In genomic region chr12:96502477-96502876, GRCh38 we compare ENCODE assay signal across 8 cellular contexts. TPM values are rescaled to one million over a fixed set of nuclear protein-coding genes. Genes with fewer than 3 reads are reported as not detected.
A peak's percentile ranks its signal among the peaks of the same experiment; 100 is the strongest.
DNase-seq lines count a peak whose midpoint lies in the region; ATAC-seq, FAIRE-seq and TF ChIP-seq lines count a peak whose summit lies in the region.

No MANE protein-coding gene starts in this region.

- H3K79me2 ChIP-seq in GM23338 (replicated peaks; ENCODE audit: insufficient read depth) (no peaks in the 10 kb centered on the region), PC-3 (ENCODE audit: low read length) (no peaks in the 10 kb centered on the region), keratinocyte (ENCODE audit: control insufficient read depth, insufficient read depth, low read length) (no peaks in the 10 kb centered on the region)

- no peak overlapping the region for H3K27ac Mint-ChIP-seq in GM23338

- TF ChIP-seq CTCF in GM23338 (conservative IDR thresholded peaks at IDR 0.05; ENCODE audit: low read depth in 2 of 2) = no peak
- TF ChIP-seq CTCF in PC-3 (conservative IDR thresholded peaks at IDR 0.05; ENCODE audit: low read depth, low read length) = no peak
- TF ChIP-seq CTCF in keratinocyte (optimal IDR thresholded peaks at IDR 0.05 in 1 of 3, IDR thresholded peaks at IDR 0.05 in 1 of 3, conservative IDR thresholded peaks at IDR 0.05 in 1 of 3; ENCODE audit: extremely low read depth in 1 of 3, insufficient read depth in 2 of 3, low read length in 3 of 3) = no peak
- no peak for TF ChIP-seq CTCF in GM13976 (IDR thresholded peaks at IDR 0.05; ENCODE audit: borderline replicate concordance, control extremely low read depth, extremely low read depth, insufficient read depth, missing control alignments)

- intact Hi-C loops in PC-3 (cut with micrococcal nuclease) = loop anchor here (5.0 kb wide), 1 partner anchor 55 kb away; no protein-coding TSS in a partner anchor

- H3K9ac ChIP-seq in PC-3 (ENCODE audit: low read length) (no peak overlapping the region), keratinocyte (ENCODE audit: control insufficient read depth, extremely low read depth, insufficient read depth, low read length) (no peak overlapping the region)

- no peaks in the 10 kb centered on the region for H3F3A ChIP-seq in GM23338 (replicated peaks; ENCODE audit: low read depth)
- H3F3A ChIP-seq in PC-3 (ENCODE audit: low read length, unreplicated experiment) = no peaks in the 10 kb centered on the region

- no peak overlapping the region for H3K27ac ChIP-seq in GM23338 (ENCODE audit: low read depth)
- H3K27ac ChIP-seq in PC-3 (ENCODE audit: low read length) = no peak overlapping the region
- no peak overlapping the region for H3K27ac ChIP-seq in keratinocyte (ENCODE audit: control insufficient read depth, insufficient read depth, low read length)

- DNase-seq in GM23338 (ENCODE audit: low spot score) (peak; percentile 21), PC-3 (peak; percentile 32), keratinocyte (ENCODE audit: low read depth, low spot score) (no peak), MV-4-11 (lab: John Stamatoyannopoulos, UW) (no peak), NCI-H2196 treated with DMSO at 0.1 percent for 48 hours (lab: John Stamatoyannopoulos, UW; ENCODE audit: unreplicated experiment) (no peak), NCI-H226 (no peak), GM13976 (ENCODE audit: low spot score) (no peak)

- H3K4me1 ChIP-seq in GM23338 (ENCODE audit: insufficient read depth) = no peaks in the 10 kb centered on the region
- peaks cover 27% of the 10 kb centered on the region for H3K4me1 ChIP-seq in PC-3 (ENCODE audit: insufficient read depth, low read length)
- peaks cover 28% of the 10 kb centered on the region for H3K4me1 ChIP-seq in keratinocyte (ENCODE audit: control insufficient read depth, extremely low read depth, insufficient read depth, low read length)

- H4K20me1 ChIP-seq in GM23338 (replicated peaks; ENCODE audit: insufficient read depth) = no peaks in the 10 kb centered on the region
- no peaks in the 10 kb centered on the region for H4K20me1 ChIP-seq in PC-3 (ENCODE audit: low read length)
- no peaks in the 10 kb centered on the region for H4K20me1 ChIP-seq in keratinocyte (ENCODE audit: control insufficient read depth, extremely low read depth, insufficient read depth, low read length)

- H3K9me3 ChIP-seq in PC-3 (ENCODE audit: low read length) = no peaks in the 10 kb centered on the region
- H3K9me3 ChIP-seq in keratinocyte (ENCODE audit: control insufficient read depth, low read depth, low read length) = no peaks in the 10 kb centered on the region

- H2AFZ ChIP-seq in GM23338 (peak overlapping the region; percentile 88; the same call in 1 of the 2 replicates), PC-3 (ENCODE audit: low read length) (no peak overlapping the region), keratinocyte (ENCODE audit: control insufficient read depth, low read length) (peak overlapping the region; percentile 24)

- BruUV-seq in PC-3 (replicated peaks; lab: Mats Ljungman, UMichigan) = no TSS peak

- FAIRE-seq in keratinocyte (lab: Jason Lieb, UNC) = no peak

- no peaks in the 10 kb centered on the region for H3K9me3 Mint-ChIP-seq in GM23338

- peaks cover 10% of the 10 kb centered on the region for H3K9me2 ChIP-seq in GM23338 (ENCODE audit: insufficient read depth)
- H3K9me2 ChIP-seq in PC-3 (replicated peaks; ENCODE audit: low read length) = no peaks in the 10 kb centered on the region

- in situ Hi-C loops in GM13976 (cut with MboI; ENCODE audit: low sequenced_read_pairs, unreplicated experiment) = loop anchor here (25.0 kb wide), 1 partner anchor 290 kb away; no protein-coding TSS in a partner anchor

- H3K4me2 ChIP-seq in GM23338 = no peak overlapping the region
- H3K4me2 ChIP-seq in PC-3 (ENCODE audit: low read length) = 0 out of 2 replicates have a peak overlapping the region, but pooled peaks have one; percentile 29
- H3K4me2 ChIP-seq in keratinocyte (ENCODE audit: control insufficient read depth, extremely low read depth, insufficient read depth, low read depth, low read length) = peak overlapping the region; percentile 42

- POLR2A ChIA-PET in PC-3 (lab: Charles Lee; ENCODE audit: unreplicated experiment) = no interaction called here

- CTCF ChIA-PET in PC-3 (lab: Charles Lee) = interaction anchor here (0.6 kb wide), 1 partner anchor 47 kb away, joined by 4 read pairs; no protein-coding TSS in a partner anchor

- no peak overlapping the region for H3K4me3 Mint-ChIP-seq in GM23338

- no peaks in the 10 kb centered on the region for H3K27me3 Mint-ChIP-seq in GM23338 (ENCODE audit: insufficient read depth, low read depth, poor library complexity)

- peaks cover 9% of the 10 kb centered on the region; the same call in 2 of the 3 replicates for H3K4me1 Mint-ChIP-seq in GM23338

- H3K36me3 Mint-ChIP-seq in GM23338 (ENCODE audit: low read depth) = peaks cover 2% of the 10 kb centered on the region; the same call in 1 of the 3 replicates

- no peak overlapping the region for H3K4me3 ChIP-seq in GM23338
- no peak overlapping the region for H3K4me3 ChIP-seq in PC-3 (ENCODE audit: low read length)
- no peak overlapping the region for H3K4me3 ChIP-seq in keratinocyte (ENCODE audit: control insufficient read depth in 2 of 3, extremely low read depth in 1 of 3, insufficient read depth in 2 of 3, low read depth in 1 of 3, low read length in 3 of 3)

- no peaks in the 10 kb centered on the region for H3K36me3 ChIP-seq in GM23338 (ENCODE audit: insufficient read depth)
- no peaks in the 10 kb centered on the region for H3K36me3 ChIP-seq in PC-3 (ENCODE audit: low read depth, low read length)
- no peaks in the 10 kb centered on the region for H3K36me3 ChIP-seq in keratinocyte (ENCODE audit: control insufficient read depth in 2 of 2, extremely low read depth in 1 of 2, insufficient read depth in 2 of 2, low read length in 2 of 2)

- peak; percentile 34 for ATAC-seq in GM18520 (IDR thresholded peaks at IDR 0.05; ENCODE audit: unreplicated experiment)
- ATAC-seq in GM23338 = no peak
- ATAC-seq in PC-3 = no peak

- H3K27me3 ChIP-seq in GM23338 (ENCODE audit: insufficient read depth) = no peaks in the 10 kb centered on the region
- no peaks in the 10 kb centered on the region for H3K27me3 ChIP-seq in PC-3 (ENCODE audit: low read length)
- no peaks in the 10 kb centered on the region for H3K27me3 ChIP-seq in keratinocyte (ENCODE audit: control insufficient read depth, extremely low read depth, insufficient read depth, low read length)

- no peaks in the 10 kb centered on the region for H3K9me1 ChIP-seq in keratinocyte (ENCODE audit: control insufficient read depth, extremely low read depth, insufficient read depth, low read length)

- dilution Hi-C loops in keratinocyte (cut with MboI; ENCODE audit: extremely low pct_ligation_motif_present, low sequenced_read_pairs) = no loop called here

TF ChIP-seq in GM23338, 12 proteins besides CTCF, POLR2A, EP300 and RAD21 (continues in another document):
- TF ChIP-seq ZNF114 (CRISPR knock-in tag; IDR thresholded peaks at IDR 0.05) (no peak), EZH2 (IDR thresholded peaks at IDR 0.05; ENCODE audit: low read depth, unreplicated experiment) (no peak), NANOG (IDR thresholded peaks at IDR 0.05; ENCODE audit: borderline replicate concordance) (no peak), ZNF331 (CRISPR knock-in tag; IDR thresholded peaks at IDR 0.05; ENCODE audit: low read depth) (no peak), EZH2phosphoT487 (IDR thresholded peaks at IDR 0.05; ENCODE audit: unreplicated experiment) (no peak), ETS1 (IDR thresholded peaks at IDR 0.05) (no peak), STAT1 (IDR thresholded peaks at IDR 0.05; ENCODE audit: unreplicated experiment) (no peak), CREB1 (CRISPR knock-in tag; IDR thresholded peaks at IDR 0.05; ENCODE audit: low read depth) (no peak)

RNA-seq across cellular contexts. Expression of gene CFAP54, which starts 13.1 kb away (rescaled TPM):
- total RNA-seq in GM23338 (2014; rRNA removed; shearing (Covaris generic)) = 0.07 and 0.70 TPM in 2 replicates
- polyA plus RNA-seq in GM23338 (2016; fragmentation: Nextera tagmentation; extraction: Ambion mirVana) (0.30 and 0.76 TPM in 2 replicates), keratinocyte (0.46 to 1.2 TPM (median 0.77 TPM) in 3 replicates)
- total RNA-seq in PC-3 (2014; rRNA removed) = 0.77 and 1.1 TPM in 2 replicates
- polyA plus RNA-seq in keratinocyte (2011; ENCODE audit: low read depth) = 0.35 TPM
- polyA plus RNA-seq in keratinocyte (2011; cell fraction: cytosol; rRNA removed) = 0.21 and 0.35 TPM in 2 replicates
- polyA plus RNA-seq in keratinocyte (2011; cell fraction: nucleus; rRNA removed) = 0.84 and 1.1 TPM in 2 replicates
- polyA plus RNA-seq in keratinocyte (2012; ENCODE audit: low replicate concordance) = 0.89 TPM in 1 of 2 replicates, not detected in the other
- polyA minus RNA-seq in keratinocyte = 0.79 to 4.8 TPM (median 4.4 TPM) in 3 replicates
- polyA minus RNA-seq in keratinocyte (2011; cell fraction: cytosol; rRNA and poly(A)+ RNA removed) = 1.3 TPM
- polyA minus RNA-seq in keratinocyte (2011; cell fraction: nucleus; rRNA and poly(A)+ RNA removed) = 1.1 and 3.5 TPM in 2 replicates

Comparison
In these comparisons a context has a peak if more than half of its experiments do, and no peak if none do; other contexts are left out.
1. DNase-seq: peak in GM23338 (single experiment) and PC-3 (single experiment); none in keratinocyte (single experiment), MV-4-11 (single experiment), NCI-H2196 treated with DMSO at 0.1 percent for 48 hours (single experiment), NCI-H226 (single experiment) and GM13976 (single experiment).